1 cellular context compared by ENCODE assay signal in genomic region chr1:12095822-12096263, GRCh38.
TF ChIP-seq lines count a peak whose summit lies in the region.

No MANE protein-coding gene starts in this region.

TF ChIP-seq in K562, 482 proteins besides CTCF, POLR2A, EP300 and RAD21:
- peak; percentile 84 for TF ChIP-seq ASH1L (IDR thresholded peaks at IDR 0.05; ENCODE audit: borderline replicate concordance, low read depth, partially characterized antibody)
- TF ChIP-seq CC2D1A (IDR thresholded peaks at IDR 0.05), result peak; percentile 72; the same call in 1 of the 2 replicates
- TF ChIP-seq RBM25 (IDR thresholded peaks at IDR 0.05; ENCODE audit: low read depth, low read length, severe bottlenecking), result peak; percentile 68
- TF ChIP-seq NFYB (IDR thresholded peaks at IDR 0.05; ENCODE audit: extremely low read depth, insufficient read length), result peak; percentile 92
- TF ChIP-seq CBX1 (IDR thresholded peaks at IDR 0.05; ENCODE audit: low read depth), result 0 out of 2 replicates have a peak, but pooled peaks have one; percentile 21
- peak; percentile 97 for TF ChIP-seq USF2 (CRISPR knock-in tag; IDR thresholded peaks at IDR 0.05)
- 0 out of 2 replicates have a peak, but pooled peaks have one; percentile 27 for TF ChIP-seq ZNF740 (CRISPR knock-in tag; IDR thresholded peaks at IDR 0.05)
- TF ChIP-seq ZNF740 (tag; IDR thresholded peaks at IDR 0.05), result no peak
- TF ChIP-seq FOS (IDR thresholded peaks at IDR 0.05; ENCODE audit: extremely low read depth, insufficient read length), result peak; percentile 88
- TF ChIP-seq ATF3 (IDR thresholded peaks at IDR 0.05), result peak; percentile 25
- no peak for TF ChIP-seq ATF3 (CRISPR knock-in tag; conservative IDR thresholded peaks at IDR 0.05)
- peak; percentile 98 for TF ChIP-seq RAD51 (IDR thresholded peaks at IDR 0.05; ENCODE audit: borderline replicate concordance, low read depth)
- TF ChIP-seq CHAMP1 (IDR thresholded peaks at IDR 0.05), result peak; percentile 80
- peak; percentile 64; the same call in 1 of the 2 replicates for TF ChIP-seq MBD2 (IDR thresholded peaks at IDR 0.05; ENCODE audit: borderline replicate concordance, low read depth)
- TF ChIP-seq CBFA2T2 (conservative IDR thresholded peaks at IDR 0.05), result peak; percentile 84
- TF ChIP-seq CEBPG (CRISPR knock-in tag; IDR thresholded peaks at IDR 0.05), result no peak
- TF ChIP-seq CEBPG (tag; conservative IDR thresholded peaks at IDR 0.05 in 1 of 2, IDR thresholded peaks at IDR 0.05 in 1 of 2), result peak in 1 of 2 experiments; percentile 34; a peak in 1 of 4 replicates
- TF ChIP-seq MAFG (tag; conservative IDR thresholded peaks at IDR 0.05), result no peak
- peak in 1 of 2 experiments; percentile 78; a peak in 2 of 3 replicates for TF ChIP-seq CBX3 (IDR thresholded peaks at IDR 0.05; ENCODE audit: borderline replicate concordance in 1 of 2, low read length in 2 of 2)
- peak; percentile 99 for TF ChIP-seq USF1 (CRISPR knock-in tag; IDR thresholded peaks at IDR 0.05)
- TF ChIP-seq SIX5 (IDR thresholded peaks at IDR 0.05; ENCODE audit: borderline replicate concordance in 1 of 2, insufficient read depth in 1 of 2, low read depth in 1 of 2, low read length in 2 of 2), result no peak
- no peak for TF ChIP-seq MGA (IDR thresholded peaks at IDR 0.05)
- no peak for TF ChIP-seq PRMT5 (CRISPR knock-in tag; IDR thresholded peaks at IDR 0.05)
- no peak for TF ChIP-seq HMBOX1 (IDR thresholded peaks at IDR 0.05)
